8 cellular contexts compared by ENCODE assay signal in genomic region chr12:118016424-118017264, GRCh38. TPM values are rescaled to one million over a fixed set of nuclear protein-coding genes. Genes with fewer than 3 reads are reported as not detected.
DNase-seq lines count a peak whose midpoint lies in the region; ATAC-seq and TF ChIP-seq lines count a peak whose summit lies in the region.

Gene RFC5, plus strand, starts transcription at chr12:118016703. Its CDS starts 125 bp downstream, at chr12:118016828.

- TF ChIP-seq CTCF in PC-3 (conservative IDR thresholded peaks at IDR 0.05; ENCODE audit: low read depth, low read length) (no peak), epithelial cell of proximal tubule (conservative IDR thresholded peaks at IDR 0.05; ENCODE audit: low read depth, low read length) (no peak)

- H3K36me3 ChIP-seq in PC-3 (ENCODE audit: low read depth, low read length) (peaks cover 34% of the 10 kb centered on the region), mucosa of rectum (ENCODE audit: control insufficient read depth in 2 of 2, insufficient read depth in 2 of 2, low read length in 2 of 2) (peaks cover 10% of the 10 kb centered on the region in 2 donors)

- peaks cover 5% of the 10 kb centered on the region; the same call in 1 of the 2 replicates for H4K20me1 ChIP-seq in PC-3 (ENCODE audit: low read length)

- no peaks in the 10 kb centered on the region for H3K9me2 ChIP-seq in PC-3 (replicated peaks; ENCODE audit: low read length)

- H3K27me3 ChIP-seq in PC-3 (ENCODE audit: low read length) (no peaks in the 10 kb centered on the region), mucosa of rectum (ENCODE audit: control insufficient read depth in 2 of 2, insufficient read depth in 2 of 2, low read length in 2 of 2) (no peaks in the 10 kb centered on the region)

- no peaks in the 10 kb centered on the region for H3K9me3 ChIP-seq in PC-3 (ENCODE audit: low read length)
- H3K9me3 ChIP-seq in mucosa of rectum (ENCODE audit: control insufficient read depth in 2 of 2, low read length in 2 of 2), result no peaks in the 10 kb centered on the region

- H3K9ac ChIP-seq in PC-3 (ENCODE audit: low read length) (peak within 1 kb of the TSS; percentile 96), mucosa of rectum (ENCODE audit: low read depth in 1 of 2, low read length in 2 of 2) (peak within 1 kb of the TSS; percentile 88 to 89)

- CTCF ChIA-PET in PC-3 (lab: Charles Lee), result interaction anchor here (0.6 kb wide), 1 partner anchor 17 kb away, joined by 8 read pairs; no protein-coding TSS in a partner anchor

- H3K4me2 ChIP-seq in PC-3 (ENCODE audit: low read length), result peak within 1 kb of the TSS; percentile 93

- peaks cover 36% of the 10 kb centered on the region for H3K79me2 ChIP-seq in PC-3 (ENCODE audit: low read length)

- peak within 1 kb of the TSS; percentile 91 for H2AFZ ChIP-seq in PC-3 (ENCODE audit: low read length)

- ATAC-seq in GM21619 (IDR thresholded peaks at IDR 0.05; ENCODE audit: unreplicated experiment) (peak; percentile 97), PC-3 (peak; percentile 99)

- BruUV-seq in PC-3 (replicated peaks; lab: Mats Ljungman, UMichigan), result TSS peak; percentile 51

- DNase-seq in DMS153 treated with DMSO at 0.1 percent for 48 hours (lab: John Stamatoyannopoulos, UW; ENCODE audit: unreplicated experiment), result peak; percentile 94
- peak; percentile 94 for DNase-seq in Jurkat, Clone E6-1 (ENCODE audit: low read depth, low spot score)
- peak; percentile 99 for DNase-seq in PC-3
- peak; percentile 98 for DNase-seq in activated T-cell treated with anti-CD3 and anti-CD28 coated beads for 4 hours
- DNase-seq in epithelial cell of proximal tubule (ENCODE audit: low read depth), result peak; percentile 49
- peak; percentile 93 to 96 for DNase-seq in stimulated activated CD8-positive, alpha-beta memory T cell treated with anti-CD3 and anti-CD28 coated beads, Interleukin-4, amount 100 ng/mL, for 4 hours (ENCODE audit: low read depth in 2 of 2, low spot score in 1 of 2)

- no peaks in the 10 kb centered on the region for H3F3A ChIP-seq in PC-3 (ENCODE audit: low read length, unreplicated experiment)

- POLR2A ChIA-PET in PC-3 (lab: Charles Lee; ENCODE audit: unreplicated experiment), result no interaction called here

- intact Hi-C loops in PC-3 (cut with micrococcal nuclease), result loop anchor here (2.0 to 5.0 kb wide), 2 partner anchors 30 to 139 kb away; no protein-coding TSS in a partner anchor

- H3K4me1 ChIP-seq in PC-3 (ENCODE audit: insufficient read depth, low read length), result peaks cover 18% of the 10 kb centered on the region
- peaks cover 6 to 13% of the 10 kb centered on the region in 2 donors for H3K4me1 ChIP-seq in mucosa of rectum (ENCODE audit: control insufficient read depth in 2 of 2, insufficient read depth in 2 of 2, low read length in 2 of 2)

- H3K4me3 ChIP-seq in Jurkat, Clone E6-1 (ENCODE audit: low read length), result peak within 1 kb of the TSS; percentile 96
- H3K4me3 ChIP-seq in PC-3 (ENCODE audit: low read length), result peak within 1 kb of the TSS; percentile 95
- peak within 1 kb of the TSS; percentile 93 for H3K4me3 ChIP-seq in epithelial cell of proximal tubule (ENCODE audit: low read depth, low read length)
- peak within 1 kb of the TSS; percentile 93 to 99 for H3K4me3 ChIP-seq in mucosa of rectum (ENCODE audit: low read length in 2 of 2)

- H3K27ac ChIP-seq in PC-3 (ENCODE audit: low read length) (peak within 1 kb of the TSS; percentile 17), mucosa of rectum (ENCODE audit: low read depth in 2 of 2, low read length in 2 of 2) (peak within 1 kb of the TSS in 1 of 2 donors; percentile 23)

RNA-seq across cellular contexts. Expression of gene RFC5, which starts in this region (rescaled TPM):
- polyA plus RNA-seq in Jurkat, Clone E6-1 (2012; ENCODE audit: insufficient read depth, insufficient read length), result 127 TPM
- total RNA-seq in PC-3 (2014; rRNA removed), result 86.4 and 100 TPM in 2 replicates
- 31.0 and 62.1 TPM in 2 replicates for total RNA-seq in epithelial cell of proximal tubule

Comparison
In these comparisons a context has a peak if more than half of its experiments do, and no peak if none do; other contexts are left out.
1. DNase-seq: peak in every context shown above with its lines; median percentile 99 in PC-3; 98 in activated T-cell treated with anti-CD3 and anti-CD28 coated beads for 4 hours; 94 in stimulated activated CD8-positive, alpha-beta memory T cell treated with anti-CD3 and anti-CD28 coated beads, Interleukin-4, amount 100 ng/mL, for 4 hours; 94 in DMS153 treated with DMSO at 0.1 percent for 48 hours; 94 in Jurkat, Clone E6-1; 49 in epithelial cell of proximal tubule.